29 cellular contexts compared by ENCODE assay signal in the genomic region with DNA sequence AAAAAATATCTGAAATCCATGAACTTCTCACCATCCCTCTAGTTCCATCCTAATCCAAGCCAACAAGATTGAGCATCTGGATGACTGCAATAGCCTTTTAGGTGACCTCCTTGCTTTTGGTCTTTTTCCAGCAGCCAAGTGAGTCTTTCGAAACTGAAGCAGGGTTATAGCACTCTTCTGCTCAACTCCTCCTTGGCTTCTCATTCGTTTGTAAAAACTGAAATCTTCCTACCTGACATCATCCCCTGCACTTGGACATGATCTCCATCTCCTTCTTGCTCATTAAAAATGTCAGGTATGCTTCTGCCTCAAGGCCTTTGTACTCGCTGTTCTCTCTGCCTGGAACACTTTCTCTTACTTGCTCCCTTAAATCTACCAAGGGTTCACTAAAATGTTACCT. TPM values are rescaled to one million over a fixed set of nuclear protein-coding genes. Genes with fewer than 3 reads are reported as not detected.
DNase-seq lines count a peak whose midpoint lies in the region; ATAC-seq, FAIRE-seq and TF ChIP-seq lines count a peak whose summit lies in the region.
"Had no signal": no experiment of that assay in that cellular context is flagged by ENCODE, and none has a peak within 500 bp of the region (broad histone marks: within the 10 kb centered on the region; RNA-seq: fewer than 3 reads in every experiment).

No MANE protein-coding gene starts in this region.

- H3K36me3 ChIP-seq in GM12878 (ENCODE audit: control insufficient read depth in 2 of 2, insufficient read depth in 2 of 2, low read length in 1 of 2) (peaks cover 6 to 61% of the 10 kb centered on the region in 2 experiments), gastroesophageal sphincter (peaks cover 0 to 92% of the 10 kb centered on the region in 2 donors), PC-3 (ENCODE audit: low read depth, low read length) (peaks cover 27% of the 10 kb centered on the region; the same call in 1 of the 2 replicates)

- WGBS in GM12878 (ENCODE audit: insufficient coverage, insufficient replicate concordance, low lambda C conversion rate, missing lambda C conversion rate) = 97% methylated on average over 3 of the region's 3 CpGs
- 37 to 65% methylated on average over 3 of the region's 3 CpGs for WGBS in gastroesophageal sphincter (ENCODE audit: low coverage in 1 of 2), 2 donors

- H2AFZ ChIP-seq in GM12878 (ENCODE audit: control insufficient read depth, low read depth, low read length) (no peak overlapping the region), PC-3 (ENCODE audit: low read length) (no peak overlapping the region)

- POLR2A ChIA-PET in GM12878 (lab: Charles Lee) (no interaction called here), PC-3 (lab: Charles Lee; ENCODE audit: unreplicated experiment) (no interaction called here)

- peak; percentile 51 for DNase-seq in AG09309 (ENCODE audit: low read depth)
- DNase-seq in GM12891 (ENCODE audit: insufficient read length, low spot score) = no peak
- DNase-seq in GM12878 (ENCODE audit: low read depth, low spot score) = no peak
- DNase-seq in NCI-H1105 treated with DMSO at 0.1 percent for 48 hours (lab: John Stamatoyannopoulos, UW) = no peak
- DNase-seq in PC-3 = no peak
- no peak for DNase-seq in NK-92 treated with Interleukin-12 subunit alpha and Interleukin-12 subunit beta, amount 100 ng/mL, for 24 hours (lab: John Stamatoyannopoulos, UW)
- DNase-seq: activated effector memory CD4-positive, alpha-beta T cell treated with anti-CD3 and anti-CD28 coated beads, Interleukin-2, amount 50 U/mL, for 16 hours; C1 segment of cervical spinal cord; heart right ventricle; KG1; midbrain; naive thymus-derived CD8-positive, alpha-beta T cell; NCI-H187 treated with DMSO at 0.1 percent for 48 hours; NCI-H69; retina; RPMI8226; stimulated activated CD4-positive, alpha-beta T cell treated with anti-CD3 and anti-CD28 coated beads, Interleukin-12 subunit alpha, Interleukin-12 subunit beta, amount 100 ng/mL, for 4 hours; stimulated activated CD4-positive, alpha-beta T cell treated with anti-CD3 and anti-CD28 coated beads, Interleukin-4, amount 100 ng/mL, for 24 hours; stimulated activated naive B cell treated with anti-CD40 and anti-IgM and Interleukin-4, amounts not matched to agents 10 μg/mL and 1 μg/mL and 100 μg/mL, for 72 hours had no signal

- no peaks in the 10 kb centered on the region for H4K20me1 ChIP-seq in GM12878 (ENCODE audit: control insufficient read depth, insufficient read depth)
- no peaks in the 10 kb centered on the region for H4K20me1 ChIP-seq in PC-3 (ENCODE audit: low read length)

- TF ChIP-seq EP300 in GM12878 (IDR thresholded peaks at IDR 0.05; ENCODE audit: borderline replicate concordance in 1 of 2, control insufficient read depth in 1 of 2, low read depth in 2 of 2, low read length in 2 of 2) (no peak), gastroesophageal sphincter (IDR thresholded peaks at IDR 0.05) (no peak)

- SMC1A ChIA-PET in GM12878 (lab: Charles Lee; ENCODE audit: uncharacterized antibody, unreplicated experiment) = interaction anchor here (1.1 to 2.2 kb wide), 4 partner anchors 28 to 187 kb away, joined by 4 to 9 read pairs (median 6); no protein-coding TSS in a partner anchor

- no peaks in the 10 kb centered on the region for H3K9me2 ChIP-seq in PC-3 (replicated peaks; ENCODE audit: low read length)

- H3K79me2 ChIP-seq in GM12878 (ENCODE audit: control insufficient read depth, insufficient read depth, low read length) (no peaks in the 10 kb centered on the region), PC-3 (ENCODE audit: low read length) (no peaks in the 10 kb centered on the region)

- FAIRE-seq in GM12891 (lab: Jason Lieb, UNC) (peak; percentile 61), GM12878 (lab: Jason Lieb, UNC) (peak; percentile 83)
- FAIRE-seq: A549, colon, D721Med, HTR-8/SVneo had no signal

- H3K4me3 ChIP-seq in AG09309 (ENCODE audit: control insufficient read depth, low read depth, low read length) (no peak overlapping the region), GM12878 (no peak overlapping the region), gastroesophageal sphincter (no peak overlapping the region), PC-3 (ENCODE audit: low read length) (no peak overlapping the region)
- H3K4me3 ChIP-seq: A549, esophagus muscularis mucosa, heart right ventricle, suprapubic skin, vagina had no signal

- in situ Hi-C loops in GM12878 (cut with MboI) = no loop called here

- RAD21 ChIA-PET in GM12878 (lab: Charles Lee; ENCODE audit: unreplicated experiment) = no interaction called here

- BruUV-seq in GM12878 (replicated peaks; lab: Mats Ljungman, UMichigan) (no TSS peak), PC-3 (replicated peaks; lab: Mats Ljungman, UMichigan) (no TSS peak)

- H3K4me2 ChIP-seq in GM12878 (ENCODE audit: control insufficient read depth, insufficient read depth) = no peak overlapping the region
- no peak overlapping the region for H3K4me2 ChIP-seq in PC-3 (ENCODE audit: low read length)
- H3K4me2 ChIP-seq: A549 had no signal

- H3K9ac ChIP-seq in GM12878 (ENCODE audit: control insufficient read depth, insufficient read depth, low read length) (no peak overlapping the region), PC-3 (ENCODE audit: low read length) (no peak overlapping the region)

- no peaks in the 10 kb centered on the region for H3F3A ChIP-seq in PC-3 (ENCODE audit: low read length, unreplicated experiment)

- H3K27ac ChIP-seq in GM12878 (ENCODE audit: control insufficient read depth, insufficient read depth) (no peak overlapping the region), gastroesophageal sphincter (no peak overlapping the region), PC-3 (ENCODE audit: low read length) (no peak overlapping the region)
- H3K27ac ChIP-seq: A549, esophagus muscularis mucosa, heart right ventricle, suprapubic skin, vagina had no signal

- H3K27me3 ChIP-seq in GM12878 (replicated peaks in 1 of 2; ENCODE audit: control insufficient read depth in 2 of 2, insufficient read depth in 2 of 2, low read length in 1 of 2) (no peaks in the 10 kb centered on the region), gastroesophageal sphincter (no peaks in the 10 kb centered on the region), PC-3 (ENCODE audit: low read length) (no peaks in the 10 kb centered on the region)
- H3K27me3 ChIP-seq: esophagus muscularis mucosa, heart right ventricle, suprapubic skin, vagina had no signal

- H3K9me3 ChIP-seq in GM12878 (replicated peaks; ENCODE audit: control insufficient read depth, insufficient read depth, low read length) = no peaks in the 10 kb centered on the region; the same call in 2 of the 3 replicates
- H3K9me3 ChIP-seq in gastroesophageal sphincter = no peaks in the 10 kb centered on the region
- H3K9me3 ChIP-seq in PC-3 (ENCODE audit: low read length) = no peaks in the 10 kb centered on the region
- H3K9me3 ChIP-seq: A549, esophagus muscularis mucosa, heart right ventricle, suprapubic skin, vagina had no signal

- ATAC-seq in GM12878 (no peak), gastroesophageal sphincter (peak; percentile 82), HG02610 (IDR thresholded peaks at IDR 0.05; ENCODE audit: unreplicated experiment) (no peak), PC-3 (no peak)
- ATAC-seq: A549; left lobe of liver; naive thymus-derived CD8-positive, alpha-beta T cell had no signal

- TF ChIP-seq CTCF in AG09309 (IDR thresholded peaks at IDR 0.05; ENCODE audit: control insufficient read depth, insufficient read depth, low read depth, low read length, missing control alignments) (no peak), GM12878 (IDR thresholded peaks at IDR 0.05 in 2 of 3, conservative IDR thresholded peaks at IDR 0.05 in 1 of 3; ENCODE audit: control insufficient read depth in 2 of 3, extremely low read depth in 1 of 3, insufficient read depth in 1 of 3, low read depth in 3 of 3, low read length in 3 of 3) (no peak), gastroesophageal sphincter (IDR thresholded peaks at IDR 0.05) (no peak), PC-3 (conservative IDR thresholded peaks at IDR 0.05; ENCODE audit: low read depth, low read length) (no peak)

- H3K4me1 ChIP-seq in GM12878 (ENCODE audit: control insufficient read depth, insufficient read depth, low read length) = peaks cover 16% of the 10 kb centered on the region
- peaks cover 0 to 12% (median 0%) of the 10 kb centered on the region in 3 donors for H3K4me1 ChIP-seq in gastroesophageal sphincter
- peaks cover 14% of the 10 kb centered on the region for H3K4me1 ChIP-seq in PC-3 (ENCODE audit: insufficient read depth, low read length)
- H3K4me1 ChIP-seq: suprapubic skin, vagina had no signal

- intact Hi-C loops in GM12878 (cut with micrococcal nuclease; ENCODE audit: unreplicated experiment) (loop anchor here (1.0 kb wide), 1 partner anchor 11 kb away; no protein-coding TSS in a partner anchor), PC-3 (cut with micrococcal nuclease) (no loop called here)

- CTCF ChIA-PET in GM12878 (lab: Yijun Ruan, JAX) = interaction anchor here (1.0 to 3.2 kb wide), 3 partner anchors 17 to 166 kb away, joined by 3 to 16 read pairs (median 9); no protein-coding TSS in a partner anchor
- CTCF ChIA-PET in PC-3 (lab: Charles Lee) = no interaction called here

- TF ChIP-seq POLR2A in GM12891 (IDR thresholded peaks at IDR 0.05; ENCODE audit: low read depth, low read length) = no peak
- TF ChIP-seq POLR2A in GM12878 (IDR thresholded peaks at IDR 0.05; ENCODE audit: low read depth, low read length) = no peak
- TF ChIP-seq POLR2A in gastroesophageal sphincter (IDR thresholded peaks at IDR 0.05) = no peak

- no peak for TF ChIP-seq RAD21 in GM12878 (IDR thresholded peaks at IDR 0.05; ENCODE audit: insufficient read depth, low read depth, low read length)

TF ChIP-seq in GM12878, 131 proteins besides CTCF, POLR2A, EP300 and RAD21:
- no peak for TF ChIP-seq HDGF (IDR thresholded peaks at IDR 0.05)

RNA-seq across cellular contexts. Expression of gene STX7, which starts 46.0 kb away (rescaled TPM):
- polyA plus RNA-seq in GM12891 (2012; ENCODE audit: low read depth, missing spikeins) = 27.0 TPM
- total RNA-seq in GM12878 (2013; cell fraction: nucleolus; rRNA removed) = 94.1 and 97.1 TPM in 2 replicates
- total RNA-seq in GM12878 (2014; rRNA removed) (28.8 and 33.4 TPM in 2 replicates), GM12878 (2014; rRNA removed; fragmentation: Illumina TruSeq; extraction: Trizol) (44.2 and 50.1 TPM in 2 replicates), GM12878 (2021) (57.9 and 60.8 TPM in 2 replicates), gastroesophageal sphincter (100 to 1,000 TPM in 1 of 4 donors, 10 to 100 TPM in 3; 59.5 to 102 (median 65.3) TPM), PC-3 (2014; rRNA removed) (17.3 and 27.4 TPM in 2 replicates)
- 17.1 TPM for polyA plus RNA-seq in GM12878 (2011; ENCODE audit: low read depth)
- polyA plus RNA-seq in GM12878 (2011; rRNA removed) (75.5 and 95.5 TPM in 2 replicates), GM12878 (2014; fragmentation: Illumina TruSeq; extraction: Trizol) (66.1 and 70.2 TPM in 2 replicates), GM12878 (2014; fragmentation: Nextera tagmentation; extraction: Ambion mirVana) (10 to 100 TPM; 26.5 to 30.7 TPM), GM12878 (2014; rRNA removed) (38.6 and 40.0 TPM in 2 replicates), GM12878 (2016; fragmentation: Nextera tagmentation; extraction: Ambion mirVana) (10 to 100 TPM; 52.5 to 58.1 TPM)
- polyA plus RNA-seq in GM12878 (2011; cell fraction: cytosol; rRNA removed) = 23.5 and 24.8 TPM in 2 replicates
- polyA plus RNA-seq in GM12878 (2011; cell fraction: nucleus; rRNA removed) = 41.1 and 47.0 TPM in 2 replicates
- 23.6 and 39.4 TPM in 2 replicates for polyA plus RNA-seq in GM12878 (2012)
- 33.6 and 41.0 TPM in 2 replicates for polyA minus RNA-seq in GM12878 (2011; rRNA and poly(A)+ RNA removed)
- polyA minus RNA-seq in GM12878 (2011; cell fraction: cytosol; rRNA and poly(A)+ RNA removed) = 24.6 and 27.8 TPM in 2 replicates
- 60.2 and 102 TPM in 2 replicates for polyA minus RNA-seq in GM12878 (2011; cell fraction: nucleus; rRNA and poly(A)+ RNA removed)
